In genomic region chr11:119805663-119806062, GRCh38 we compare ENCODE assay signal across 28 cellular contexts.
DNase-seq lines count a peak whose midpoint lies in the region; ATAC-seq, FAIRE-seq and TF ChIP-seq lines count a peak whose summit lies in the region.
"Had no signal": no experiment of that assay in that cellular context is flagged by ENCODE, and none has a peak within 500 bp of the region (broad histone marks: within the 10 kb centered on the region; RNA-seq: fewer than 3 reads in every experiment).

No MANE protein-coding gene starts in this region.

- CTCF ChIA-PET in HepG2 (lab: Yijun Ruan, JAX; ENCODE audit: low intra/inter-chr PET ratio, low total read pairs) = no interaction called here

- H3K27ac Mint-ChIP-seq in glutamatergic neuron (ENCODE audit: unreplicated experiment) (no peak overlapping the region), neural progenitor cell (peak overlapping the region; percentile 8)
- H3K27ac Mint-ChIP-seq: B cell; CD4-positive, alpha-beta T cell; CD8-positive, alpha-beta T cell had no signal

- H3K36me3 ChIP-seq in HepG2 (replicated peaks in 1 of 2; ENCODE audit: control insufficient read depth in 1 of 2, insufficient read depth in 2 of 2, low read length in 2 of 2) (no peaks in the 10 kb centered on the region), right lobe of liver (no peaks in the 10 kb centered on the region), neural progenitor cell (no peaks in the 10 kb centered on the region), spleen (no peaks in the 10 kb centered on the region), upper lobe of right lung (no peaks in the 10 kb centered on the region)
- H3K36me3 ChIP-seq: BLaER1 treated with 17β-estradiol and CSF1 and Interleukin-3, amounts not matched to agents 10 nM and 100 nM had no signal

- H3K9ac ChIP-seq in HepG2 (ENCODE audit: insufficient read depth, low read depth, low read length) (no peak overlapping the region), neural progenitor cell (no peak overlapping the region)
- H3K9ac ChIP-seq: BLaER1 treated with 17β-estradiol and CSF1 and Interleukin-3, amounts not matched to agents 10 nM and 100 nM had no signal

- WGBS in HepG2 (ENCODE audit: low lambda C conversion rate) = 61% methylated on average over 4 of the region's 8 CpGs
- 75% methylated on average over 6 of the region's 8 CpGs for WGBS in right lobe of liver (ENCODE audit: insufficient coverage, low coverage, low lambda C conversion rate, missing lambda C conversion rate)
- 85 to 91% (median 90%) methylated on average over 8 of the region's 8 CpGs for WGBS in spleen, 5 donors

- FAIRE-seq in HepG2 (lab: Jason Lieb, UNC) = no peak
- FAIRE-seq: A549, D721Med, GM12878, GM12892, GM18507 had no signal

- TF ChIP-seq POLR2A in HepG2 (IDR thresholded peaks at IDR 0.05; ENCODE audit: insufficient read depth in 1 of 2, low read depth in 2 of 2, low read length in 2 of 2) = no peak
- no peak for TF ChIP-seq POLR2A in right lobe of liver (IDR thresholded peaks at IDR 0.05)
- TF ChIP-seq POLR2A in spleen (IDR thresholded peaks at IDR 0.05) = no peak

- no peak for DNase-seq in HepG2 (ENCODE audit: low spot score)
- no peak for DNase-seq in right lobe of liver
- peak; percentile 5 for DNase-seq in glutamatergic neuron
- no peak for DNase-seq in neural progenitor cell (ENCODE audit: low spot score)
- DNase-seq in spleen = peak; percentile 55
- no peak for DNase-seq in upper lobe of right lung
- no peak for DNase-seq in DMS114 treated with DMSO at 0.1 percent for 48 hours (lab: John Stamatoyannopoulos, UW; ENCODE audit: unreplicated experiment)
- no peak for DNase-seq in NCI-H2029 treated with DMSO at 0.1 percent for 48 hours (lab: John Stamatoyannopoulos, UW)
- DNase-seq: AML-193; Caco-2; Calu3; CD4-positive, alpha-beta T cell; CD8-positive, alpha-beta T cell; DMS153; DMS53; DMS79; DND-41; EL; GDM1 had no signal

- H3K79me2 ChIP-seq in HepG2 (ENCODE audit: insufficient read depth, low read length) (no peaks in the 10 kb centered on the region), neural progenitor cell (ENCODE audit: low read depth) (no peaks in the 10 kb centered on the region)

- in situ Hi-C loops in HepG2 (cut with HindIII; ENCODE audit: extremely low pct_ligation_motif_present, low pct_unique_long_range_greater_than_20kb) = no loop called here

- H3K27me3 ChIP-seq in HepG2 (ENCODE audit: control insufficient read depth in 1 of 2, insufficient read depth in 2 of 2, low read length in 2 of 2) = peaks cover 15 to 54% of the 10 kb centered on the region in 2 experiments; a peak in 4 of 5 replicates
- no peaks in the 10 kb centered on the region for H3K27me3 ChIP-seq in right lobe of liver
- H3K27me3 ChIP-seq in neural progenitor cell = no peaks in the 10 kb centered on the region
- peaks cover 0 to 21% (median 0%) of the 10 kb centered on the region in 7 donors for H3K27me3 ChIP-seq in spleen (replicated peaks in 1 of 7)
- peaks cover 4% of the 10 kb centered on the region for H3K27me3 ChIP-seq in upper lobe of right lung
- H3K27me3 ChIP-seq: BLaER1 treated with 17β-estradiol and CSF1 and Interleukin-3, amounts not matched to agents 10 nM and 100 nM had no signal

- TF ChIP-seq RAD21 in HepG2 (CRISPR knock-in tag; IDR thresholded peaks at IDR 0.05) = no peak

- H3K36me3 Mint-ChIP-seq in glutamatergic neuron (ENCODE audit: unreplicated experiment) = no peaks in the 10 kb centered on the region
- no peaks in the 10 kb centered on the region for H3K36me3 Mint-ChIP-seq in neural progenitor cell
- H3K36me3 Mint-ChIP-seq: CD8-positive, alpha-beta T cell had no signal

- H2AFZ ChIP-seq in HepG2 (ENCODE audit: low read length) (no peak overlapping the region), neural progenitor cell (replicated peaks) (no peak overlapping the region)

- H3K27ac ChIP-seq in HepG2 (ENCODE audit: extremely low read length, insufficient read depth, low read length) (no peak overlapping the region), right lobe of liver (no peak overlapping the region), neural progenitor cell (no peak overlapping the region), spleen (no peak overlapping the region), upper lobe of right lung (no peak overlapping the region)
- H3K27ac ChIP-seq: 22Rv1; A549; BLaER1 treated with 17β-estradiol and CSF1 and Interleukin-3, amounts not matched to agents 10 nM and 100 nM; C4-2B had no signal

- no peak overlapping the region for H3K4me2 ChIP-seq in HepG2 (ENCODE audit: low read depth, low read length)
- no peak overlapping the region for H3K4me2 ChIP-seq in neural progenitor cell
- H3K4me2 ChIP-seq: A549; BLaER1 treated with 17β-estradiol and CSF1 and Interleukin-3, amounts not matched to agents 10 nM and 100 nM had no signal

- H3K9me3 Mint-ChIP-seq in glutamatergic neuron (ENCODE audit: unreplicated experiment) (peaks cover 1% of the 10 kb centered on the region), neural progenitor cell (no peaks in the 10 kb centered on the region)
- H3K9me3 Mint-ChIP-seq: CD4-positive, alpha-beta T cell; CD8-positive, alpha-beta T cell had no signal

- no peaks in the 10 kb centered on the region for H3F3A ChIP-seq in neural progenitor cell (ENCODE audit: low read depth)

- no peaks in the 10 kb centered on the region for H3K4me1 ChIP-seq in HepG2 (ENCODE audit: insufficient read depth, low read length)
- no peaks in the 10 kb centered on the region for H3K4me1 ChIP-seq in right lobe of liver
- peaks cover 13% of the 10 kb centered on the region for H3K4me1 ChIP-seq in neural progenitor cell
- H3K4me1 ChIP-seq in spleen = no peaks in the 10 kb centered on the region
- no peaks in the 10 kb centered on the region for H3K4me1 ChIP-seq in upper lobe of right lung
- H3K4me1 ChIP-seq: A549, Caco-2 had no signal

- intact Hi-C loops in HepG2 (cut with micrococcal nuclease; ENCODE audit: unreplicated experiment) (no loop called here), right lobe of liver (cut with DNase I) (no loop called here), spleen (cut with DNase I; ENCODE audit: low total_unique reads) (no loop called here), upper lobe of right lung (cut with DNase I) (no loop called here)

- no peaks in the 10 kb centered on the region for H4K20me1 ChIP-seq in HepG2 (ENCODE audit: insufficient read depth, low read length)
- no peaks in the 10 kb centered on the region for H4K20me1 ChIP-seq in neural progenitor cell (ENCODE audit: low read depth)

- no peak overlapping the region for H3K4me3 ChIP-seq in HepG2 (replicated peaks in 1 of 3; ENCODE audit: insufficient read depth in 1 of 3, low read depth in 2 of 3, low read length in 3 of 3)
- no peak overlapping the region for H3K4me3 ChIP-seq in right lobe of liver
- no peak overlapping the region for H3K4me3 ChIP-seq in neural progenitor cell
- H3K4me3 ChIP-seq in spleen = no peak overlapping the region
- H3K4me3 ChIP-seq in upper lobe of right lung = no peak overlapping the region
- H3K4me3 ChIP-seq: A549; BLaER1 treated with 17β-estradiol and CSF1 and Interleukin-3, amounts not matched to agents 10 nM and 100 nM; GM12878 had no signal

- H3K4me1 Mint-ChIP-seq in glutamatergic neuron (ENCODE audit: low read depth, unreplicated experiment) = no peaks in the 10 kb centered on the region
- H3K4me1 Mint-ChIP-seq in neural progenitor cell = peaks cover 31% of the 10 kb centered on the region
- H3K4me1 Mint-ChIP-seq: B cell had no signal

- TF ChIP-seq CTCF in HepG2 (CRISPR knock-in tag; IDR thresholded peaks at IDR 0.05) (no peak), right lobe of liver (IDR thresholded peaks at IDR 0.05) (no peak), glutamatergic neuron (IDR thresholded peaks at IDR 0.05; ENCODE audit: partially characterized antibody, unreplicated experiment) (no peak), neural progenitor cell (IDR thresholded peaks at IDR 0.05) (no peak), spleen (IDR thresholded peaks at IDR 0.05 in 8 of 11, conservative IDR thresholded peaks at IDR 0.05 in 3 of 11) (no peak), upper lobe of right lung (IDR thresholded peaks at IDR 0.05) (no peak)

- no TSS peak for BruUV-seq in HepG2 (replicated peaks; lab: Mats Ljungman, UMichigan)

- peaks cover 13% of the 10 kb centered on the region for H3K27me3 Mint-ChIP-seq in glutamatergic neuron (ENCODE audit: unreplicated experiment)
- H3K27me3 Mint-ChIP-seq in neural progenitor cell (ENCODE audit: insufficient read depth, low read depth) = peaks cover 13% of the 10 kb centered on the region
- H3K27me3 Mint-ChIP-seq: CD4-positive, alpha-beta T cell had no signal

- TF ChIP-seq EP300 in HepG2 (IDR thresholded peaks at IDR 0.05; ENCODE audit: low read depth in 2 of 2, low read length in 2 of 2) = no peak
- TF ChIP-seq EP300 in HepG2 (CRISPR knock-in tag; IDR thresholded peaks at IDR 0.05; ENCODE audit: borderline replicate concordance) = no peak

- no peaks in the 10 kb centered on the region for H3K9me3 ChIP-seq in HepG2 (ENCODE audit: low read length)
- H3K9me3 ChIP-seq in right lobe of liver = no peaks in the 10 kb centered on the region
- no peaks in the 10 kb centered on the region for H3K9me3 ChIP-seq in neural progenitor cell (ENCODE audit: low read depth)
- no peaks in the 10 kb centered on the region for H3K9me3 ChIP-seq in spleen
- no peaks in the 10 kb centered on the region for H3K9me3 ChIP-seq in upper lobe of right lung
- H3K9me3 ChIP-seq: A549; BLaER1 treated with 17β-estradiol and CSF1 and Interleukin-3, amounts not matched to agents 10 nM and 100 nM; Caco-2 had no signal

- no peak for ATAC-seq in HepG2
- no peak for ATAC-seq in right lobe of liver
- no peak for ATAC-seq in upper lobe of right lung
- ATAC-seq: A549; CD8-positive, alpha-beta T cell; GM12878 had no signal

- H3K4me3 Mint-ChIP-seq in glutamatergic neuron (ENCODE audit: unreplicated experiment) (no peak overlapping the region), neural progenitor cell (no peak overlapping the region)
- H3K4me3 Mint-ChIP-seq: B cell; CD4-positive, alpha-beta T cell; CD8-positive, alpha-beta T cell had no signal

- POLR2A ChIA-PET in HepG2 (lab: Yijun Ruan, JAX) = no interaction called here

TF ChIP-seq in HepG2, 621 proteins besides CTCF, POLR2A, EP300 and RAD21:
- peak; percentile 13; the same call in 1 of the 2 replicates for TF ChIP-seq ATF7 (IDR thresholded peaks at IDR 0.05)
- no peak for TF ChIP-seq ATF7 (CRISPR knock-in tag; IDR thresholded peaks at IDR 0.05)
- no peak for TF ChIP-seq ETV6 (CRISPR knock-in tag; conservative IDR thresholded peaks at IDR 0.05)
TF ChIP-seq in HepG2: peak in this region for 1.

Comparison
In these comparisons a context has a peak if more than half of its experiments do, and no peak if none do; other contexts are left out.
1. DNase-seq: peak in glutamatergic neuron (single experiment) and spleen (single experiment); none in HepG2 (single experiment), right lobe of liver (0 of 3), neural progenitor cell (single experiment), upper lobe of right lung (single experiment), DMS114 treated with DMSO at 0.1 percent for 48 hours (single experiment) and NCI-H2029 treated with DMSO at 0.1 percent for 48 hours (single experiment).